Comparison of ENCODE assay signal across 22 cellular contexts in the genomic region with DNA sequence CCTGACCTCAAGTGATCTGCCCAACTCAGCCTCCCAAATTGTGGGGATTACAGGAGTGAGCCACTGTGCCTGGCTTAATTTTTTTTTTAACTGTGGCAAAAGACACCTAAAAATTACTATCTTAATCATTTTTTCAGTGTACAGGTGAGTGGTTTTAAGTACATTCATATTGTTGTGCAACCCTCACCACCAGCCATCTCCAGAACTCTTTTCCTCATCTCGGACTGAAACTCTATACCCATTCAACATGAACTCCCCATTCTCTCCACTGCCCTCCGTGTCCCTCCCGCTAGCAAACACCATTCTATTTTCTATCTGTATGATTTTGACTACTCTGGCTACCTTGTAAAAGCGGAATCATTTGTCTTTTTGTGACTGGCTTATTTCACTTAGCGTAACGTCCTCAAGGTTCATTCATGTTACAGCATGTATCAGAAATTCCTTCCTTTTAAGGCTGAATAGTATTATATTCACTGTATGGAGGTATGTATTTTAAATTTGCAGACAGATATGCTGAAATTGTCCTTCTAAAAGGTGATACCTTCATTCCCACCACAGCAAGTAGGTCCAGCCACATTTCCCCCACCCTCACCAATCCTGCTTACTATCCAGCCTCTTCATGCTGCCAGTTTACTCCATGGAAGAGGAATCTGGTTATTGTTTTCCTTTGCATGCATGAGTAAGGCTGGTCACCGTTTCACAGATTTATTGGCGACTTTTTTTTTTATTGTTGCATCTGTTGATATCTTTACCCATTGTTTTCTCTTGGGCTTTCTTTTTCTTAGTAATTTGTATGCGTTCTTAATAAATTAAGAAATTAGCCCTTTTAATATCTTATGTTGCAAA.
"Had no signal": no experiment of that assay in that cellular context is flagged by ENCODE, and none has a peak within 500 bp of the region (broad histone marks: within the 10 kb centered on the region; RNA-seq: fewer than 3 reads in every experiment).

No MANE protein-coding gene starts in this region.

- H3K9me3 ChIP-seq: esophagus muscularis mucosa, right atrium auricular region, tibial nerve had no signal

- H3K36me3 Mint-ChIP-seq: natural killer cell treated with Interleukin-12 subunit alpha and Interleukin-12 subunit beta and Interleukin-15 and Interleukin-18, amount 100 ng/mL, for 72 hours had no signal

- H3K27ac Mint-ChIP-seq: activated T-helper 17 cell treated with anti-CD3 and anti-CD28 coated beads, Interleukin-2, amount 50 U/mL, for 72 hours; endodermal cell; natural killer cell treated with Interleukin-12 subunit alpha and Interleukin-12 subunit beta and Interleukin-15 and Interleukin-18, amount 100 ng/mL, for 72 hours; T-helper 2 cell treated with Interferon-gamma antibody and Interleukin-4, amounts not matched to agents 5 μg/mL and 100 μg/mL, for 36 hours had no signal

- H3K36me3 ChIP-seq: cardiac muscle cell, esophagus muscularis mucosa, right atrium auricular region, tibial nerve had no signal

- DNase-seq: activated CD4-positive, alpha-beta T cell treated with anti-CD3 and anti-CD28 coated beads for 1 hour; activated CD4-positive, alpha-beta T cell treated with anti-CD3 and anti-CD28 coated beads, Interleukin-2, amount 50 U/mL, for 4 hours; activated naive CD4-positive, alpha-beta T cell treated with Interleukin-2 at 50 U/mL for 16 hours; activated T-cell treated with anti-CD3 and anti-CD28 coated beads for 4 hours; aorta; dorsolateral prefrontal cortex; endodermal cell; hippocampal formation; kidney; mesendoderm; posterior cingulate gyrus; stimulated activated CD4-positive, alpha-beta T cell treated with anti-CD3 and anti-CD28 coated beads, Interleukin-15, amount 100 ng/mL, for 24 hours; stimulated activated CD4-positive, alpha-beta T cell treated with anti-CD3 and anti-CD28 coated beads, Interleukin-4, amount 100 ng/mL, for 24 hours; stimulated activated naive CD4-positive, alpha-beta T cell had no signal

- H3K4me1 ChIP-seq: esophagus muscularis mucosa, right atrium auricular region, tibial nerve had no signal

- H3K27me3 Mint-ChIP-seq: activated T-helper 17 cell treated with anti-CD3 and anti-CD28 coated beads, Interleukin-2, amount 50 U/mL, for 72 hours; natural killer cell treated with Interleukin-12 subunit alpha and Interleukin-12 subunit beta and Interleukin-15 and Interleukin-18, amount 100 ng/mL, for 72 hours had no signal

- H3K27me3 ChIP-seq: cardiac muscle cell, dorsolateral prefrontal cortex, esophagus muscularis mucosa, right atrium auricular region, tibial nerve had no signal

- H3K9me3 Mint-ChIP-seq: activated T-helper 17 cell treated with anti-CD3 and anti-CD28 coated beads, Interleukin-2, amount 50 U/mL, for 72 hours; endodermal cell; natural killer cell treated with Interleukin-12 subunit alpha and Interleukin-12 subunit beta and Interleukin-15 and Interleukin-18, amount 100 ng/mL, for 72 hours; T-helper 2 cell treated with Interferon-gamma antibody and Interleukin-4, amounts not matched to agents 5 μg/mL and 100 μg/mL, for 36 hours had no signal

- H3K4me3 ChIP-seq: cardiac muscle cell, dorsolateral prefrontal cortex, esophagus muscularis mucosa, right atrium auricular region, skin epidermis, tibial nerve had no signal

- H3K4me1 Mint-ChIP-seq: endodermal cell had no signal

- FAIRE-seq: kidney had no signal

- H3K4me3 Mint-ChIP-seq: activated T-helper 17 cell treated with anti-CD3 and anti-CD28 coated beads, Interleukin-2, amount 50 U/mL, for 72 hours; endodermal cell; natural killer cell treated with Interleukin-12 subunit alpha and Interleukin-12 subunit beta and Interleukin-15 and Interleukin-18, amount 100 ng/mL, for 72 hours; T-helper 2 cell treated with Interferon-gamma antibody and Interleukin-4, amounts not matched to agents 5 μg/mL and 100 μg/mL, for 36 hours had no signal

- H3K27ac ChIP-seq: cardiac muscle cell, dorsolateral prefrontal cortex, esophagus muscularis mucosa, right atrium auricular region, skin epidermis, tibial nerve had no signal

- ATAC-seq: activated T-helper 17 cell treated with anti-CD3 and anti-CD28 coated beads, Interleukin-2, amount 50 U/mL, for 72 hours; natural killer cell treated with Interleukin-12 subunit alpha and Interleukin-12 subunit beta and Interleukin-15 and Interleukin-18, amount 100 ng/mL, for 72 hours had no signal
